In genomic region chr18:58402247-58402646, GRCh38 we compare ENCODE assay signal across 8 cellular contexts.
A peak's percentile ranks its signal among the peaks of the same experiment; 100 is the strongest.
DNase-seq lines count a peak whose midpoint lies in the region; ATAC-seq, FAIRE-seq and TF ChIP-seq lines count a peak whose summit lies in the region.

No MANE protein-coding gene starts in this region.

- H3K9ac ChIP-seq in H9 (ENCODE audit: extremely low read depth, insufficient read length, low read length), result no peak overlapping the region

- intact Hi-C loops in pancreas (cut with DNase I), result no loop called here

- no peaks in the 10 kb centered on the region for H3K27me3 ChIP-seq in H9 (ENCODE audit: insufficient read depth, low read length)
- H3K27me3 ChIP-seq in pancreas, result no peaks in the 10 kb centered on the region

- peaks cover 6 to 11% of the 10 kb centered on the region in 2 experiments; a peak in 2 of 4 replicates for H3K4me1 Mint-ChIP-seq in H9

- H4K20me1 ChIP-seq in H9 (ENCODE audit: control insufficient read depth, insufficient read depth, insufficient read length), result no peaks in the 10 kb centered on the region

- no peak overlapping the region for H2BK12ac ChIP-seq in H9 (ENCODE audit: insufficient read length, low read depth, low read length)

- no peak overlapping the region for H3K23ac ChIP-seq in H9 (ENCODE audit: insufficient read length, low read depth, low read length)

- FAIRE-seq in pancreas (lab: Jason Lieb, UNC), result no peak

- WGBS in H9 (ENCODE audit: extremely low coverage, insufficient read length, low lambda C conversion rate), result no CpG with 5 or more reads among the region's 9 CpGs
- WGBS in pancreas, 2 donors, result 18 to 22% methylated on average over 9 of the region's 9 CpGs

- H3K9me3 Mint-ChIP-seq in H9, result no peaks in the 10 kb centered on the region

- H3K79me1 ChIP-seq in H9 (ENCODE audit: insufficient read depth, low read depth, low read length, poor library complexity, severe bottlenecking), result no peaks in the 10 kb centered on the region

- peak overlapping the region in 1 of 3 experiments; percentile 43; a peak in 1 of 7 replicates for H3K27ac Mint-ChIP-seq in H9

- no peak overlapping the region for H4K91ac ChIP-seq in H9 (ENCODE audit: insufficient read length, low read depth, low read length)

- DNase-seq in H9 (peak; percentile 25), NCI-H526 treated with DMSO at 0.1 percent for 48 hours (lab: John Stamatoyannopoulos, UW) (peak; percentile 23), dermis blood vessel endothelial cell (peak; percentile 71), pancreas (peak in 4 of 6 donors; percentile 44 to 68 (median 48)), NCI-H1092 (lab: John Stamatoyannopoulos, UW) (no peak)

- H3K79me2 ChIP-seq in H9 (ENCODE audit: insufficient read depth, low read length), result no peaks in the 10 kb centered on the region

- TF ChIP-seq CTCF in H9 (conservative IDR thresholded peaks at IDR 0.05), result no peak
- no peak for TF ChIP-seq CTCF in pancreas (IDR thresholded peaks at IDR 0.05)

- H3K36me3 Mint-ChIP-seq in H9 (ENCODE audit: insufficient read depth in 1 of 3, low read depth in 3 of 3), result 0 out of 7 replicates have a peak, but pooled peaks cover 0 to 6% (median 4%) of the 10 kb centered on the region in 3 experiments

- no peak overlapping the region for H2BK120ac ChIP-seq in H9 (ENCODE audit: low read depth, low read length, poor library complexity, severe bottlenecking)

- no peak overlapping the region for H2BK20ac ChIP-seq in H9 (ENCODE audit: low read depth, low read length, poor library complexity, severe bottlenecking)

- H3K23me2 ChIP-seq in H9 (ENCODE audit: insufficient read length, low read depth, low read length, poor library complexity, severe bottlenecking), result no peaks in the 10 kb centered on the region

- peak; percentile 67 to 78 (median 74) for ATAC-seq in pancreas
- ATAC-seq in GM21367 (IDR thresholded peaks at IDR 0.05; ENCODE audit: unreplicated experiment), result no peak
- no peak for ATAC-seq in GM19023 (IDR thresholded peaks at IDR 0.05; ENCODE audit: unreplicated experiment)
- ATAC-seq in GM19463 (IDR thresholded peaks at IDR 0.05; ENCODE audit: unreplicated experiment), result no peak

- no peak overlapping the region for H3K4me2 ChIP-seq in H9 (ENCODE audit: insufficient read depth, insufficient read length, low read length)

- H3K9me3 ChIP-seq in H9 (ENCODE audit: control insufficient read depth, low read depth, low read length) (no peaks in the 10 kb centered on the region), pancreas (no peaks in the 10 kb centered on the region)

- H2AK5ac ChIP-seq in H9 (ENCODE audit: insufficient read length, low read length), result no peak overlapping the region

- no peak overlapping the region for H3K56ac ChIP-seq in H9 (ENCODE audit: insufficient read length, low read depth, low read length)

- H3K27ac ChIP-seq in H9 (ENCODE audit: insufficient read length, low read depth, low read length) (no peak overlapping the region), pancreas (no peak overlapping the region)

- no peak overlapping the region for H3K4me3 Mint-ChIP-seq in H9

- no peak overlapping the region for H2AFZ ChIP-seq in H9 (ENCODE audit: low read length)

- H3K4ac ChIP-seq in H9 (ENCODE audit: low read depth, low read length), result no peak overlapping the region

- H2BK15ac ChIP-seq in H9 (ENCODE audit: low read depth, low read length), result no peak overlapping the region

- no peaks in the 10 kb centered on the region for H3K27me3 Mint-ChIP-seq in H9 (ENCODE audit: low read depth)

- no peak overlapping the region for H3T11ph ChIP-seq in H9 (ENCODE audit: low read length)

- no peak overlapping the region for H3K18ac ChIP-seq in H9 (ENCODE audit: insufficient read length, low read depth, low read length)

- H2BK5ac ChIP-seq in H9 (ENCODE audit: insufficient read length, low read length), result no peak overlapping the region

- no peak overlapping the region for H4K8ac ChIP-seq in H9 (replicated peaks; ENCODE audit: insufficient read length, low read depth, low read length)

- no peak overlapping the region for H4K5ac ChIP-seq in H9 (ENCODE audit: insufficient read length, low read depth, low read length)

- H3K36me3 ChIP-seq in pancreas, result no peaks in the 10 kb centered on the region

- H3K14ac ChIP-seq in H9 (ENCODE audit: insufficient read depth, low read length), result no peak overlapping the region

- no peak overlapping the region for H3K4me3 ChIP-seq in pancreas

- H3K4me1 ChIP-seq in H9 (ENCODE audit: insufficient read depth, low read length) (no peaks in the 10 kb centered on the region), pancreas (peaks cover 10 to 16% (median 13%) of the 10 kb centered on the region in 3 donors)

Comparison
In these comparisons a context has a peak if more than half of its experiments do, and no peak if none do; other contexts are left out.
1. ATAC-seq: peak in pancreas (4 of 4); none in GM21367 (single experiment), GM19023 (single experiment) and GM19463 (single experiment).